ENCODE assay signal across 16 cellular contexts in the genomic region with DNA sequence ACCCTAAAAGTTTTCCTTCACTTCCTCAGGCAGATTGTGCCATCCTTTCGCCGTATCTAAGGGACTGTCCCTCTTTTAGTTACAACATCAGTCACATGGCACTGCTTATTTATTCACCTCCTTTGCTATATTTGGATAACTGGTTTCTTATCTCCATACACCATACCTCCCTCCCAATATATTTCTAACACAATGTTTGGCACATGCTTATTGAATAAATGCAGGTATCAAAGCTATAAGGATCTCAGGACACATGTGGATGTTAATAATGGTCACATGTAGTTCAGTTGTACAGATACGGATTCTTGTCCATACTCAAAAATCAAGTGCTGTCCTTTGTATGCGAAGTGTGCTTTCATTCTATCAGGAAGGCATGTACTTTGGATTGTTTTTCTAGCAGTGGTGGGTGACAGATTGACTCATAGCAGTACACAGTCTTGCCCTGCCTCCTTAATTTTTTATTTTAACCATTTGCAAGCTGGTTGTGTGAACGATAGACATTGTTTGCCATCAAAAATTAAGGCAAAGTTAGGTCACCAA.
DNase-seq lines count a peak whose midpoint lies in the region; ATAC-seq, FAIRE-seq and TF ChIP-seq lines count a peak whose summit lies in the region.
"Had no signal": no experiment of that assay in that cellular context is flagged by ENCODE, and none has a peak within 500 bp of the region (broad histone marks: within the 10 kb centered on the region; RNA-seq: fewer than 3 reads in every experiment).

No MANE protein-coding gene starts in this region.

- CTCF ChIA-PET in CD8-positive, alpha-beta T cell (lab: Charles Lee) = no interaction called here

- peaks cover 5% of the 10 kb centered on the region for H3K36me3 Mint-ChIP-seq in CD8-positive, alpha-beta T cell
- H3K36me3 Mint-ChIP-seq in activated T-helper 17 cell treated with anti-CD3 and anti-CD28 coated beads, Interleukin-2, amount 50 U/mL, for 72 hours (ENCODE audit: low read depth) = no peaks in the 10 kb centered on the region

- H3K4me3 Mint-ChIP-seq in CD8-positive, alpha-beta T cell = peak overlapping the region; percentile 63
- peak overlapping the region; percentile 60 for H3K4me3 Mint-ChIP-seq in activated T-helper 17 cell treated with anti-CD3 and anti-CD28 coated beads, Interleukin-2, amount 50 U/mL, for 72 hours
- H3K4me3 Mint-ChIP-seq: H9 had no signal

- no peak for DNase-seq in CD8-positive, alpha-beta T cell
- DNase-seq in GM12892 (ENCODE audit: insufficient read length) (no peak), kidney glomerular epithelial cell (lab: John Stamatoyannopoulos, UW) (peak; percentile 5), T-helper 1 cell (no peak), sciatic nerve (ENCODE audit: low spot score) (no peak), AG08395 (ENCODE audit: low spot score) (no peak)
- DNase-seq: activated CD4-positive, alpha-beta T cell treated with anti-CD3 and anti-CD28 coated beads, Interleukin-2, amount 50 U/mL, for 48 hours; activated effector memory CD4-positive, alpha-beta T cell treated with Interleukin-2 at 50 U/mL for 16 hours; DND-41; H9; IMR-90; NCI-H446 treated with DMSO at 0.1 percent for 48 hours; T-helper 9 cell had no signal

- peak; percentile 46 for FAIRE-seq in GM12892 (lab: Jason Lieb, UNC)

- no peaks in the 10 kb centered on the region for H3K9me3 Mint-ChIP-seq in CD8-positive, alpha-beta T cell
- H3K9me3 Mint-ChIP-seq in activated T-helper 17 cell treated with anti-CD3 and anti-CD28 coated beads, Interleukin-2, amount 50 U/mL, for 72 hours = no peaks in the 10 kb centered on the region
- H3K9me3 Mint-ChIP-seq: H9 had no signal

- H3K36me3 ChIP-seq in CD8-positive, alpha-beta T cell (ENCODE audit: insufficient read depth, low read length) = no peaks in the 10 kb centered on the region
- H3K36me3 ChIP-seq: thoracic aorta had no signal

- no peaks in the 10 kb centered on the region for H3K27me3 Mint-ChIP-seq in CD8-positive, alpha-beta T cell (ENCODE audit: low read depth)
- no peaks in the 10 kb centered on the region for H3K27me3 Mint-ChIP-seq in activated T-helper 17 cell treated with anti-CD3 and anti-CD28 coated beads, Interleukin-2, amount 50 U/mL, for 72 hours

- H3K9me3 ChIP-seq in CD8-positive, alpha-beta T cell (ENCODE audit: low read length) = no peaks in the 10 kb centered on the region
- H3K9me3 ChIP-seq: thoracic aorta had no signal

- H3K4me1 Mint-ChIP-seq in CD8-positive, alpha-beta T cell (ENCODE audit: low read depth) = peaks cover 56% of the 10 kb centered on the region
- peaks cover 24% of the 10 kb centered on the region for H3K4me1 Mint-ChIP-seq in activated T-helper 17 cell treated with anti-CD3 and anti-CD28 coated beads, Interleukin-2, amount 50 U/mL, for 72 hours

- TF ChIP-seq CTCF in CD8-positive, alpha-beta T cell (IDR thresholded peaks at IDR 0.05) = no peak

- POLR2A ChIA-PET in CD8-positive, alpha-beta T cell (lab: Charles Lee) = interaction anchor here (1.0 kb wide), 1 partner anchor 345 kb away, joined by 3 read pairs; no protein-coding TSS in a partner anchor

- TF ChIP-seq POLR2A in GM12892 (IDR thresholded peaks at IDR 0.05; ENCODE audit: low read depth, low read length) = no peak

- H3K27me3 ChIP-seq in CD8-positive, alpha-beta T cell (ENCODE audit: insufficient read depth, low read length) = no peaks in the 10 kb centered on the region

- peaks cover 50% of the 10 kb centered on the region for H3K4me1 ChIP-seq in CD8-positive, alpha-beta T cell (ENCODE audit: insufficient read depth, low read length)

- H3K27ac Mint-ChIP-seq in CD8-positive, alpha-beta T cell = peak overlapping the region; percentile 80
- peak overlapping the region; percentile 15 for H3K27ac Mint-ChIP-seq in activated T-helper 17 cell treated with anti-CD3 and anti-CD28 coated beads, Interleukin-2, amount 50 U/mL, for 72 hours

- no peak for ATAC-seq in CD8-positive, alpha-beta T cell
- ATAC-seq in activated T-helper 17 cell treated with anti-CD3 and anti-CD28 coated beads, Interleukin-2, amount 50 U/mL, for 72 hours (replicated peaks) = no peak
- ATAC-seq in sciatic nerve (no peak), HG03521 (IDR thresholded peaks at IDR 0.05; ENCODE audit: unreplicated experiment) (no peak)

- intact Hi-C loops in CD8-positive, alpha-beta T cell (cut with DNase I, micrococcal nuclease) = loop anchor here in 1 of 2 experiments (5.0 kb wide), 1 partner anchor 86 kb away; no protein-coding TSS in a partner anchor
- intact Hi-C loops in sciatic nerve (cut with DNase I) = no loop called here

- no peak overlapping the region for H3K27ac ChIP-seq in CD8-positive, alpha-beta T cell (ENCODE audit: low read depth, low read length)
- H3K27ac ChIP-seq: thoracic aorta had no signal

- peak overlapping the region; percentile 4 for H3K4me3 ChIP-seq in CD8-positive, alpha-beta T cell (ENCODE audit: low read depth, low read length)
- H3K4me3 ChIP-seq: thoracic aorta had no signal
